In the genomic region with DNA sequence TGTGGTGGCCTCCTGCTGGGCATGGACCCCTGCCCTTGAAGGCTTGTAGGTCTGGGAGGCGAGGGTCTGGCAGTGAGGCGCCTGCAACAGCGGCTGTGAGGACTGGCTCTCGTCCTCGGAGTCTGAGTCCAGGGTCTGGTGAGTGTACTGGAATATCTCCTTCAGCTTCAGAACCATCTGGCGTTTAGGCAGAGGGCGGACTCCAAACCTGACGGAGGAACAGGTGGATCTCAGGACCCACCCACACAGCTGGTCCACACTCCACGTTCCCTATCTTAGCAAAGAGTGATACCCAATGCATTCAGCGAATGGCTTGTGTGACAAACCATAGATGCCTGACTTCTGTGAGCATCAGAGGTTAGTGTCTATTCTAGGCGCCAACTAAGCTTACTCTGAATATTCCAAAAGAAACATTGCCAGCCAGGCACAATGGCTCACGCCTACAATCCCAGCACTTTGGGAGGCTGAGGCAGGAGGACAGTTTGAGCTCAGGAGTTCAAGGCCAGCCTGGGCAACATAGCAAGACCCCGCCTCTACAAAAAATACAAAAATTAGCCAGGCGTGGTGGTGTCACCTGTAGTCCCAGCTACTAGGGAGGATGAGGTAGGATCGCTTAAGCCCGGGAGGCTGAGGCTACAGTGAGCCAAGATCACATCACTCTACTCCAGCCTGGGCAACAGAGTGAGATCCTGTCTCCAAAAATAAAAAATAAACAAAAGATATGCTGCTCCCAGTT, we compare ENCODE assay signal across 27 cellular contexts. TPM values are rescaled to one million over a fixed set of nuclear protein-coding genes. Genes with fewer than 3 reads are reported as not detected.
"Had no signal": no experiment of that assay in that cellular context is flagged by ENCODE, and none has a peak within 500 bp of the region (broad histone marks: within the 10 kb centered on the region; RNA-seq: fewer than 3 reads in every experiment).

No MANE protein-coding gene starts in this region.

- FAIRE-seq: endometrium, frontal cortex had no signal

- H3K27me3 Mint-ChIP-seq: effector memory CD8-positive, alpha-beta T cell; memory B cell; naive B cell; natural killer cell treated with Interleukin-12 subunit alpha and Interleukin-12 subunit beta and Interleukin-15 and Interleukin-18, amount 100 ng/mL, for 72 hours had no signal

- H3K9me3 Mint-ChIP-seq: effector memory CD8-positive, alpha-beta T cell; immature natural killer cell; memory B cell; mesothelial cell of epicardium; naive B cell; natural killer cell treated with Interleukin-12 subunit alpha and Interleukin-12 subunit beta and Interleukin-15 and Interleukin-18, amount 100 ng/mL, for 72 hours; neural crest cell; stimulated activated effector memory CD8-positive, alpha-beta T cell treated with anti-CD3 and anti-CD28 coated beads, Interleukin-12 subunit alpha, Interleukin-12 subunit beta, amount 100 ng/mL, for 72 hours had no signal

- H3K36me3 ChIP-seq: prostate gland, right atrium auricular region, vagina had no signal

- ATAC-seq: effector memory CD8-positive, alpha-beta T cell; mucosa of descending colon; natural killer cell treated with Interleukin-12 subunit alpha and Interleukin-12 subunit beta and Interleukin-15 and Interleukin-18, amount 100 ng/mL, for 72 hours; stimulated activated effector memory CD8-positive, alpha-beta T cell treated with anti-CD3 and anti-CD28 coated beads, Interleukin-12 subunit alpha, Interleukin-12 subunit beta, amount 100 ng/mL, for 72 hours; stimulated activated naive CD8-positive, alpha-beta T cell treated with anti-CD3 and anti-CD28 coated beads, Interleukin-15, Interleukin-2, amounts not matched to agents 100 U/mL and 50 U/mL, for 24 hours had no signal

- H3K4me3 Mint-ChIP-seq: immature natural killer cell; memory B cell; mesothelial cell of epicardium; natural killer cell treated with Interleukin-12 subunit alpha and Interleukin-12 subunit beta and Interleukin-15 and Interleukin-18, amount 100 ng/mL, for 72 hours; neural crest cell; stimulated activated effector memory CD8-positive, alpha-beta T cell treated with anti-CD3 and anti-CD28 coated beads, Interleukin-12 subunit alpha, Interleukin-12 subunit beta, amount 100 ng/mL, for 72 hours had no signal

- H3K4me3 ChIP-seq: lung, mucosa of descending colon, prostate gland, right atrium auricular region, sigmoid colon, vagina had no signal

- H3K36me3 Mint-ChIP-seq: naive B cell; natural killer cell treated with Interleukin-12 subunit alpha and Interleukin-12 subunit beta and Interleukin-15 and Interleukin-18, amount 100 ng/mL, for 72 hours had no signal

- H3K27ac ChIP-seq: prostate gland, right atrium auricular region, sigmoid colon, vagina had no signal

- H3K9me3 ChIP-seq: mucosa of descending colon, prostate gland, right atrium auricular region, sigmoid colon, vagina had no signal

- H3K4me1 ChIP-seq: prostate gland had no signal

- DNase-seq: cortex of kidney; effector memory CD8-positive, alpha-beta T cell; hypothalamus; immature natural killer cell; islet precursor cell; kidney glomerular epithelial cell; mucosa of descending colon; naive B cell; sigmoid colon; stimulated activated CD4-positive, alpha-beta T cell treated with anti-CD3 and anti-CD28 coated beads, Interleukin-2, amount 100 ng/mL, for 24 hours; stimulated activated CD4-positive, alpha-beta T cell treated with anti-CD3 and anti-CD28 coated beads, Interleukin-4, amount 100 ng/mL, for 24 hours; stimulated activated naive CD8-positive, alpha-beta T cell treated with anti-CD3 and anti-CD28 coated beads, Interleukin-15, Interleukin-2, amounts not matched to agents 100 U/mL and 50 U/mL, for 24 hours; substantia nigra; trophoblast cell had no signal

- H3K27ac Mint-ChIP-seq: effector memory CD8-positive, alpha-beta T cell; memory B cell; mesothelial cell of epicardium; stimulated activated effector memory CD8-positive, alpha-beta T cell treated with anti-CD3 and anti-CD28 coated beads, Interleukin-12 subunit alpha, Interleukin-12 subunit beta, amount 100 ng/mL, for 72 hours had no signal

- H3K27me3 ChIP-seq: right atrium auricular region, vagina had no signal

RNA-seq across cellular contexts. Expression of a gene that starts 6.3 kb away (rescaled TPM):
- total RNA-seq: fibroblast of villous mesenchyme, neural crest cell, osteocyte had no signal
